ENCODE assay signal across 15 cellular contexts in genomic region chr10:46512725-46513124, GRCh38. TPM values are rescaled to one million over a fixed set of nuclear protein-coding genes. Genes with fewer than 3 reads are reported as not detected.
"Had no signal": no experiment of that assay in that cellular context is flagged by ENCODE, and none has a peak within 500 bp of the region (broad histone marks: within the 10 kb centered on the region; RNA-seq: fewer than 3 reads in every experiment).

No MANE protein-coding gene starts in this region.

RNA-seq across cellular contexts. Expression of gene GPRIN2, which starts 43.7 kb away (rescaled TPM):
- total RNA-seq: activated naive CD4-positive, alpha-beta T cell treated with anti-CD3 and anti-CD28 coated beads for 36 hours; activated naive CD4-positive, alpha-beta T cell treated with anti-CD3 and anti-CD28 coated beads, Interleukin-2, amount 50 U/mL, for 72 hours; activated naive CD8-positive, alpha-beta T cell treated with anti-CD3 and anti-CD28 coated beads for 36 hours; activated naive CD8-positive, alpha-beta T cell treated with anti-CD3 and anti-CD28 coated beads, Interleukin-2, amount 10 ng/mL, durations not matched to agents 7 days and 5 days; activated T-cell treated with anti-CD3 and anti-CD28 coated beads, Interleukin-2, amount 50 U/mL, for 4 hours; activated T-cell treated with anti-CD3 and anti-CD28 coated beads, Interleukin-2, amount 50 U/mL, for 72 hours; activated T-helper 1 cell treated with anti-CD3 and anti-CD28 coated beads, Interleukin-12 subunit alpha, Interleukin-12 subunit beta, Interleukin-2, Interleukin-4 antibody, amounts not matched to agents 30 ng/mL and 10 ng/mL and 1 ng/mL, durations not matched to agents 14 hours and 24 hours and 36 hours; activated T-helper 17 cell treated with anti-CD3 and anti-CD28 coated beads, Interleukin-2, amount 50 U/mL, for 72 hours; activated T-helper 2 cell treated with anti-CD3 and anti-CD28 coated beads, Interferon-gamma antibody, Interleukin-2, Interleukin-4, amounts not matched to agents 10 μg/mL and 5 μg/mL and 100 μg/mL, durations not matched to agents 14 hours and 24 hours and 36 hours; cardiac septum had no signal

RNA-seq across cellular contexts. Expression of gene NPY4R, which starts 47.0 kb away (rescaled TPM):
- total RNA-seq: activated naive CD4-positive, alpha-beta T cell treated with anti-CD3 and anti-CD28 coated beads for 36 hours; activated naive CD4-positive, alpha-beta T cell treated with anti-CD3 and anti-CD28 coated beads, Interleukin-2, amount 50 U/mL, for 72 hours; activated naive CD8-positive, alpha-beta T cell treated with anti-CD3 and anti-CD28 coated beads for 36 hours; activated naive CD8-positive, alpha-beta T cell treated with anti-CD3 and anti-CD28 coated beads, Interleukin-2, amount 10 ng/mL, durations not matched to agents 7 days and 5 days; activated T-cell treated with anti-CD3 and anti-CD28 coated beads, Interleukin-2, amount 50 U/mL, for 4 hours; activated T-cell treated with anti-CD3 and anti-CD28 coated beads, Interleukin-2, amount 50 U/mL, for 72 hours; activated T-helper 1 cell treated with anti-CD3 and anti-CD28 coated beads, Interleukin-12 subunit alpha, Interleukin-12 subunit beta, Interleukin-2, Interleukin-4 antibody, amounts not matched to agents 30 ng/mL and 10 ng/mL and 1 ng/mL, durations not matched to agents 14 hours and 24 hours and 36 hours; activated T-helper 17 cell treated with anti-CD3 and anti-CD28 coated beads, Interleukin-2, amount 50 U/mL, for 72 hours; activated T-helper 2 cell treated with anti-CD3 and anti-CD28 coated beads, Interferon-gamma antibody, Interleukin-2, Interleukin-4, amounts not matched to agents 10 μg/mL and 5 μg/mL and 100 μg/mL, durations not matched to agents 14 hours and 24 hours and 36 hours; aorta; ascending aorta; body of pancreas; breast epithelium; bronchial epithelial cell; cardiac septum had no signal
